Comparison of ENCODE assay signal across 9 cellular contexts in the genomic region with DNA sequence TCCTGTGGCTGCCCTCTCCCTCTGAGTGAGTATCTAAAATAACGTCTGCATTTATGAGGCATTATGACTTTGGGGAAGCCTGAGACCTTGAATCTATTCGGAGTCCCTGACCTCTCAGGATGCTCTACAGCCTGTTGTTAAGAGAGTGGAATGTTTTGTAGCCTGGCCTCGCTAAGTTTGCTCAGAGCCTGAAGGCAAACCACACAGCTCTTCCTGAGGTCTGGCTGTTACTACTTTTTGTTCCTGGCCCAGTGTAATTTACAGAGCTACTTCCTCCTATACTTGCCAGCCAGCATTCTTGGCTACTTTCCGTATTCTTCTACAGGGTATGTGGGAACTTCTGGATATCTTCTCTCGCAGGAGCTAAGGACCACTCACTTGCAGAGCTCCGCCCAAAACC. TPM values are rescaled to one million over a fixed set of nuclear protein-coding genes. Genes with fewer than 3 reads are reported as not detected.
A peak's percentile ranks its signal among the peaks of the same experiment; 100 is the strongest.
DNase-seq lines count a peak whose midpoint lies in the region; ATAC-seq and TF ChIP-seq lines count a peak whose summit lies in the region.
"Had no signal": no experiment of that assay in that cellular context is flagged by ENCODE, and none has a peak within 500 bp of the region (broad histone marks: within the 10 kb centered on the region; RNA-seq: fewer than 3 reads in every experiment).

No MANE protein-coding gene starts in this region.

- no peak overlapping the region for H3K27ac Mint-ChIP-seq in activated CD8-positive, alpha-beta memory T cell treated with anti-CD3 and anti-CD28 coated beads, Interleukin-2, amount 10 ng/mL, durations not matched to agents 7 days and 5 days

- H3K27me3 Mint-ChIP-seq in activated CD8-positive, alpha-beta memory T cell treated with anti-CD3 and anti-CD28 coated beads, Interleukin-2, amount 10 ng/mL, durations not matched to agents 7 days and 5 days: peaks cover 17% of the 10 kb centered on the region

- H3K4me1 ChIP-seq in ascending aorta (peaks cover 0 to 10% of the 10 kb centered on the region in 2 donors), uterus (no peaks in the 10 kb centered on the region)

- peaks cover 4% of the 10 kb centered on the region for H3K36me3 Mint-ChIP-seq in activated CD8-positive, alpha-beta memory T cell treated with anti-CD3 and anti-CD28 coated beads, Interleukin-2, amount 10 ng/mL, durations not matched to agents 7 days and 5 days

- peak overlapping the region; percentile 7 for H3K4me3 Mint-ChIP-seq in activated CD8-positive, alpha-beta memory T cell treated with anti-CD3 and anti-CD28 coated beads, Interleukin-2, amount 10 ng/mL, durations not matched to agents 7 days and 5 days

- H3K27me3 ChIP-seq in ascending aorta (no peaks in the 10 kb centered on the region), uterus (no peaks in the 10 kb centered on the region)

- H3K27ac ChIP-seq in ascending aorta (peak overlapping the region; percentile 38 to 58), uterus (peak overlapping the region; percentile 40 to 43)

- no peak for DNase-seq in activated CD8-positive, alpha-beta memory T cell treated with anti-CD3 and anti-CD28 coated beads, Interleukin-2, amount 10 ng/mL, durations not matched to agents 7 days and 5 days
- DNase-seq in activated CD8-positive, alpha-beta memory T cell treated with anti-CD3 and anti-CD28 coated beads, Interleukin-2, amount 50 U/mL, for 48 hours: no peak
- DNase-seq in ascending aorta (ENCODE audit: low spot score in 2 of 2): no peak
- peak; percentile 30 for DNase-seq in left kidney (ENCODE audit: low read depth, low spot score)
- no peak for DNase-seq in uterus
- DNase-seq in NCI-H146 treated with DMSO at 0.1 percent for 48 hours (lab: John Stamatoyannopoulos, UW; ENCODE audit: unreplicated experiment): no peak
- DNase-seq in NCI-H82 treated with DMSO at 0.1 percent for 48 hours (lab: John Stamatoyannopoulos, UW; ENCODE audit: unreplicated experiment): no peak
- DNase-seq in erythroblast (lab: John Stamatoyannopoulos, UW): no peak

- no peak for ATAC-seq in activated CD8-positive, alpha-beta memory T cell treated with anti-CD3 and anti-CD28 coated beads, Interleukin-2, amount 10 ng/mL, durations not matched to agents 7 days and 5 days
- ATAC-seq: HCT116 had no signal

- H3K9me3 Mint-ChIP-seq in activated CD8-positive, alpha-beta memory T cell treated with anti-CD3 and anti-CD28 coated beads, Interleukin-2, amount 10 ng/mL, durations not matched to agents 7 days and 5 days (ENCODE audit: low read depth): no peaks in the 10 kb centered on the region

- no peak for TF ChIP-seq POLR2A in uterus (IDR thresholded peaks at IDR 0.05)
- TF ChIP-seq POLR2A in erythroblast (IDR thresholded peaks at IDR 0.05; ENCODE audit: low read length): no peak

- CTCF ChIA-PET in activated CD8-positive, alpha-beta memory T cell treated with anti-CD3 and anti-CD28 coated beads, Interleukin-2, amount 10 ng/mL, durations not matched to agents 7 days and 5 days (lab: Charles Lee): interaction anchor here (0.7 kb wide), 1 partner anchor 62 kb away, joined by 4 read pairs; no protein-coding TSS in a partner anchor

- intact Hi-C loops in ascending aorta (cut with DNase I): loop anchor here (5.0 kb wide), 3 partner anchors 37 to 233 kb away; partner anchors contain the start of gene ZMYM6
- intact Hi-C loops in uterus (cut with DNase I; ENCODE audit: low total_unique reads): no loop called here

- H3K9me3 ChIP-seq in ascending aorta (no peaks in the 10 kb centered on the region), uterus (no peaks in the 10 kb centered on the region)

- no peak for TF ChIP-seq CTCF in ascending aorta (IDR thresholded peaks at IDR 0.05)
- TF ChIP-seq CTCF in uterus (IDR thresholded peaks at IDR 0.05): no peak

- H3K36me3 ChIP-seq in ascending aorta: no peaks in the 10 kb centered on the region
- no peaks in the 10 kb centered on the region for H3K36me3 ChIP-seq in uterus

- peaks cover 22% of the 10 kb centered on the region for H3K4me1 Mint-ChIP-seq in activated CD8-positive, alpha-beta memory T cell treated with anti-CD3 and anti-CD28 coated beads, Interleukin-2, amount 10 ng/mL, durations not matched to agents 7 days and 5 days

- H3K4me3 ChIP-seq in ascending aorta (peak overlapping the region in 1 of 2 donors; percentile 16), uterus (no peak overlapping the region)

RNA-seq across cellular contexts. Expression of gene ZMYM4, which starts 3.6 kb away (rescaled TPM):
- 10 to 100 TPM; 21.8 to 29.0 TPM for total RNA-seq in activated CD8-positive, alpha-beta memory T cell treated with anti-CD3 and anti-CD28 coated beads, Interleukin-2, amount 10 ng/mL, durations not matched to agents 7 days and 5 days
- total RNA-seq in ascending aorta: 9.6 TPM
- total RNA-seq in uterus: 10 to 100 TPM; 19.7 to 84.9 (median 49.9) TPM
